38 cellular contexts compared by ENCODE assay signal in genomic region chr2:70548233-70548632, GRCh38. TPM values are rescaled to one million over a fixed set of nuclear protein-coding genes. Genes with fewer than 3 reads are reported as not detected.
"Had no signal": no experiment of that assay in that cellular context is flagged by ENCODE, and none has a peak within 500 bp of the region (broad histone marks: within the 10 kb centered on the region; RNA-seq: fewer than 3 reads in every experiment).

No MANE protein-coding gene starts in this region.

- H3K27ac Mint-ChIP-seq: activated B cell treated with CpG ODN at 0.5 μM for 24 hours; activated CD4-positive, alpha-beta memory T cell treated with anti-CD3 and anti-CD28 coated beads for 36 hours; activated CD4-positive, alpha-beta T cell treated with anti-CD3 and anti-CD28 coated beads, Interleukin-2, amount 10 ng/mL, durations not matched to agents 24 days and 14 days; activated CD8-positive, alpha-beta T cell treated with anti-CD3 and anti-CD28 coated beads for 36 hours; activated naive CD4-positive, alpha-beta T cell treated with anti-CD3 and anti-CD28 coated beads, Interleukin-2, amount 10 ng/mL, durations not matched to agents 7 days and 5 days; activated naive CD4-positive, alpha-beta T cell treated with anti-CD3 and anti-CD28 coated beads, Interleukin-2, amount 50 U/mL, for 24 hours; activated naive CD8-positive, alpha-beta T cell; activated naive CD8-positive, alpha-beta T cell treated with anti-CD3 and anti-CD28 coated beads, Interleukin-2, amount 10 ng/mL, durations not matched to agents 7 days and 5 days; activated naive CD8-positive, alpha-beta T cell treated with anti-CD3 and anti-CD28 coated beads, Interleukin-2, amount 50 U/mL, for 24 hours; activated T-cell treated with anti-CD3 and anti-CD28 coated beads, Interleukin-2, amount 50 U/mL, for 72 hours; activated T-helper 1 cell treated with anti-CD3 and anti-CD28 coated beads, Interleukin-12 subunit alpha, Interleukin-12 subunit beta, Interleukin-2, Interleukin-4 antibody, amounts not matched to agents 30 ng/mL and 10 ng/mL and 1 ng/mL, durations not matched to agents 14 hours and 24 hours and 36 hours; activated T-helper 17 cell treated with anti-CD3 and anti-CD28 coated beads, Interleukin-2, amount 50 U/mL, for 72 hours; brain; T-helper 1 cell treated with Interleukin-12 subunit alpha and Interleukin-12 subunit beta and Interleukin-4 antibody, amounts not matched to agents 30 μg/mL and 1 μg/mL, for 36 hours; T-helper 2 cell treated with Interferon-gamma antibody and Interleukin-4, amounts not matched to agents 5 μg/mL and 100 μg/mL, for 36 hours had no signal

- H3K4me3 ChIP-seq: ascending aorta, cardiac muscle cell had no signal

- H3K27ac ChIP-seq: ascending aorta, cardiac muscle cell, VCaP had no signal

- H3K9me3 ChIP-seq: ascending aorta had no signal

- FAIRE-seq: bronchial epithelial cell had no signal

- DNase-seq: activated B cell treated with CpG ODN at 0.5 μM for 24 hours; activated CD4-positive, alpha-beta memory T cell treated with anti-CD3 and anti-CD28 coated beads for 36 hours; activated CD4-positive, alpha-beta T cell treated with anti-CD3 and anti-CD28 coated beads for 4 hours; activated CD4-positive, alpha-beta T cell treated with anti-CD3 and anti-CD28 coated beads, Interleukin-2, amount 10 ng/mL, durations not matched to agents 24 days and 14 days; activated CD4-positive, alpha-beta T cell treated with anti-CD3 and anti-CD28 coated beads, Interleukin-2, amount 50 U/mL, for 1 hour; activated CD4-positive, alpha-beta T cell treated with anti-CD3 and anti-CD28 coated beads, Interleukin-2, amount 50 U/mL, for 4 hours; activated CD4-positive, CD25-positive, alpha-beta regulatory T cell treated with anti-CD3 and anti-CD28 coated beads, Interleukin-2, amount 50 U/mL, for 72 hours; activated CD8-positive, alpha-beta memory T cell treated with anti-CD3 and anti-CD28 coated beads, Interleukin-2, amount 50 U/mL, for 4 hours; activated CD8-positive, alpha-beta T cell treated with anti-CD3 and anti-CD28 coated beads for 36 hours; activated effector memory CD4-positive, alpha-beta T cell treated with anti-CD3 and anti-CD28 coated beads, Interleukin-2, amount 50 U/mL, for 16 hours; activated gamma-delta T cell treated with Interleukin-2 at 50 U/mL for 16 hours; activated naive CD4-positive, alpha-beta T cell; activated naive CD4-positive, alpha-beta T cell treated with anti-CD3 and anti-CD28 coated beads, Interleukin-2, amount 10 ng/mL, durations not matched to agents 7 days and 5 days; activated naive CD8-positive, alpha-beta T cell treated with anti-CD3 and anti-CD28 coated beads, Interleukin-2, amount 10 ng/mL, durations not matched to agents 7 days and 5 days; activated naive CD8-positive, alpha-beta T cell treated with anti-CD3 and anti-CD28 coated beads, Interleukin-2, amount 50 U/mL, for 24 hours; activated T-cell treated with anti-CD3 and anti-CD28 coated beads for 4 hours; activated T-cell treated with anti-CD3 and anti-CD28 coated beads, Interleukin-2, amount 50 U/mL, for 1 hour; activated T-cell treated with anti-CD3 and anti-CD28 coated beads, Interleukin-2, amount 50 U/mL, for 4 hours; activated T-cell treated with anti-CD3 and anti-CD28 coated beads, Interleukin-2, amount 50 U/mL, for 72 hours; amygdala; anterior cingulate cortex; caudate nucleus; cerebellar nuclear complex; SW 1271; T-helper 1 cell; T-helper 9 cell had no signal

- H3K36me3 Mint-ChIP-seq: activated CD4-positive, alpha-beta memory T cell treated with anti-CD3 and anti-CD28 coated beads for 36 hours; activated naive CD4-positive, alpha-beta T cell treated with anti-CD3 and anti-CD28 coated beads, Interleukin-2, amount 10 ng/mL, durations not matched to agents 7 days and 5 days; activated naive CD4-positive, alpha-beta T cell treated with anti-CD3 and anti-CD28 coated beads, Interleukin-2, amount 50 U/mL, for 24 hours; activated naive CD8-positive, alpha-beta T cell; activated naive CD8-positive, alpha-beta T cell treated with anti-CD3 and anti-CD28 coated beads, Interleukin-2, amount 10 ng/mL, durations not matched to agents 7 days and 5 days; brain had no signal

- ATAC-seq: activated CD8-positive, alpha-beta T cell treated with anti-CD3 and anti-CD28 coated beads for 36 hours; activated naive CD8-positive, alpha-beta T cell treated with anti-CD3 and anti-CD28 coated beads, Interleukin-2, amount 50 U/mL, for 24 hours; activated T-cell treated with anti-CD3 and anti-CD28 coated beads, Interleukin-2, amount 50 U/mL, for 4 hours; activated T-cell treated with anti-CD3 and anti-CD28 coated beads, Interleukin-2, amount 50 U/mL, for 72 hours; activated T-helper 17 cell treated with anti-CD3 and anti-CD28 coated beads, Interleukin-2, amount 50 U/mL, for 72 hours had no signal

- H3K9me3 Mint-ChIP-seq: activated B cell treated with CpG ODN at 0.5 μM for 24 hours; activated CD4-positive, alpha-beta memory T cell treated with anti-CD3 and anti-CD28 coated beads for 36 hours; activated CD4-positive, alpha-beta T cell treated with anti-CD3 and anti-CD28 coated beads, Interleukin-2, amount 10 ng/mL, durations not matched to agents 24 days and 14 days; activated CD8-positive, alpha-beta T cell treated with anti-CD3 and anti-CD28 coated beads for 36 hours; activated naive CD4-positive, alpha-beta T cell treated with anti-CD3 and anti-CD28 coated beads, Interleukin-2, amount 10 ng/mL, durations not matched to agents 7 days and 5 days; activated naive CD4-positive, alpha-beta T cell treated with anti-CD3 and anti-CD28 coated beads, Interleukin-2, amount 50 U/mL, for 24 hours; activated naive CD8-positive, alpha-beta T cell treated with anti-CD3 and anti-CD28 coated beads, Interleukin-2, amount 10 ng/mL, durations not matched to agents 7 days and 5 days; activated naive CD8-positive, alpha-beta T cell treated with anti-CD3 and anti-CD28 coated beads, Interleukin-2, amount 50 U/mL, for 24 hours; activated T-cell treated with anti-CD3 and anti-CD28 coated beads, Interleukin-2, amount 50 U/mL, for 4 hours; activated T-cell treated with anti-CD3 and anti-CD28 coated beads, Interleukin-2, amount 50 U/mL, for 72 hours; activated T-helper 1 cell treated with anti-CD3 and anti-CD28 coated beads, Interleukin-12 subunit alpha, Interleukin-12 subunit beta, Interleukin-2, Interleukin-4 antibody, amounts not matched to agents 30 ng/mL and 10 ng/mL and 1 ng/mL, durations not matched to agents 14 hours and 24 hours and 36 hours; activated T-helper 17 cell treated with anti-CD3 and anti-CD28 coated beads, Interleukin-2, amount 50 U/mL, for 72 hours; central memory CD8-positive, alpha-beta T cell; T-helper 1 cell treated with Interleukin-12 subunit alpha and Interleukin-12 subunit beta and Interleukin-4 antibody, amounts not matched to agents 30 μg/mL and 1 μg/mL, for 36 hours; T-helper 2 cell treated with Interferon-gamma antibody and Interleukin-4, amounts not matched to agents 5 μg/mL and 100 μg/mL, for 36 hours had no signal

- H3K36me3 ChIP-seq: ascending aorta, cardiac muscle cell had no signal

- H3K4me3 Mint-ChIP-seq: activated B cell treated with CpG ODN at 0.5 μM for 24 hours; activated CD4-positive, alpha-beta memory T cell treated with anti-CD3 and anti-CD28 coated beads for 36 hours; activated CD4-positive, alpha-beta T cell treated with anti-CD3 and anti-CD28 coated beads, Interleukin-2, amount 10 ng/mL, durations not matched to agents 24 days and 14 days; activated CD8-positive, alpha-beta T cell treated with anti-CD3 and anti-CD28 coated beads for 36 hours; activated naive CD4-positive, alpha-beta T cell treated with anti-CD3 and anti-CD28 coated beads, Interleukin-2, amount 10 ng/mL, durations not matched to agents 7 days and 5 days; activated naive CD4-positive, alpha-beta T cell treated with anti-CD3 and anti-CD28 coated beads, Interleukin-2, amount 50 U/mL, for 24 hours; activated naive CD8-positive, alpha-beta T cell; activated naive CD8-positive, alpha-beta T cell treated with anti-CD3 and anti-CD28 coated beads, Interleukin-2, amount 10 ng/mL, durations not matched to agents 7 days and 5 days; activated naive CD8-positive, alpha-beta T cell treated with anti-CD3 and anti-CD28 coated beads, Interleukin-2, amount 50 U/mL, for 24 hours; activated T-cell treated with anti-CD3 and anti-CD28 coated beads, Interleukin-2, amount 50 U/mL, for 4 hours; activated T-cell treated with anti-CD3 and anti-CD28 coated beads, Interleukin-2, amount 50 U/mL, for 72 hours; activated T-helper 1 cell treated with anti-CD3 and anti-CD28 coated beads, Interleukin-12 subunit alpha, Interleukin-12 subunit beta, Interleukin-2, Interleukin-4 antibody, amounts not matched to agents 30 ng/mL and 10 ng/mL and 1 ng/mL, durations not matched to agents 14 hours and 24 hours and 36 hours; activated T-helper 17 cell treated with anti-CD3 and anti-CD28 coated beads, Interleukin-2, amount 50 U/mL, for 72 hours; brain; central memory CD8-positive, alpha-beta T cell; T-helper 1 cell treated with Interleukin-12 subunit alpha and Interleukin-12 subunit beta and Interleukin-4 antibody, amounts not matched to agents 30 μg/mL and 1 μg/mL, for 36 hours; T-helper 2 cell treated with Interferon-gamma antibody and Interleukin-4, amounts not matched to agents 5 μg/mL and 100 μg/mL, for 36 hours had no signal

RNA-seq across cellular contexts. Expression of gene TGFA, which starts 5.4 kb away (rescaled TPM):
- total RNA-seq: activated CD4-positive, alpha-beta T cell treated with anti-CD3 and anti-CD28 coated beads, Interleukin-2, amount 10 ng/mL, durations not matched to agents 24 days and 14 days; activated T-helper 1 cell treated with anti-CD3 and anti-CD28 coated beads, Interleukin-12 subunit alpha, Interleukin-12 subunit beta, Interleukin-2, Interleukin-4 antibody, amounts not matched to agents 30 ng/mL and 10 ng/mL and 1 ng/mL, durations not matched to agents 14 hours and 24 hours and 36 hours had no signal
- polyA plus RNA-seq: cardiac muscle cell had no signal
